In the genomic region with DNA sequence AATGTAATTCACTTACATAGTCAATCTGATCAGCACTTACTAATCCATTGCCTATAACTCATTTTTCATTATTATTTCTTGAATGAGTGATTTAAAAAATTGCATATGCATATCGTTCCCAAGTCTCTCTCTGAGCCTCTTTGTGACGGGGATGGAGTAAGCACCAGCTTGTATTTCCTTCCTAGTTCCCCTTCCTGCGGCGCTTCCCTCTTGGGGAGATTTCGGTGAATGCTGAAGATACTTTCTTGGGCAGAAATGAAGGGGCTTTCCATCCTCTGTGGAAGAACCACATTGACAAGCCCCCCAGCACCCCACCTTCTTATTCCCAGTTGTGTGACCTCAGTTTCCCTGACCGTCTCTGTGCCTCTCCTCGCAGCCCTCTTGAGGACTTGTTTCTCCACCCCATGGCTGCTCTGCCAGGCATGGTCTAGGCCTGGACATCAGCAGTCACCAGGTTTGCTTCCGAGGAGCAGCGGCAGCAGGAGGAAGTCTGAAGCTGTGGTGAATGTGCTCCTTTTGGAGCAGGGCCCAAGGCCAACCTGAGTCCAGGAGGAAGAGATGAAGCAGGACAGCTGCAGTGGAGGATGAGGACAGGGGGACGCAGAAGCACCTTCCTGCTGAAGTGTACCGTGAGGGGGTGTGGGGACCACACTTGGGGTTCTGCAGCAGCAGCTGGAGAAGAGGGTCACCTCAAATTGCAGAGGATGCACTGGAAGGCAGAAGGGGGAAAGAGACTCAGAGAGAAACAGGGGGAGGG, we compare ENCODE assay signal across 13 cellular contexts.
A peak's percentile ranks its signal among the peaks of the same experiment; 100 is the strongest.
DNase-seq lines count a peak whose midpoint lies in the region; ATAC-seq and TF ChIP-seq lines count a peak whose summit lies in the region.
"Had no signal": no experiment of that assay in that cellular context is flagged by ENCODE, and none has a peak within 500 bp of the region (broad histone marks: within the 10 kb centered on the region; RNA-seq: fewer than 3 reads in every experiment).

No MANE protein-coding gene starts in this region.

- intact Hi-C loops in natural killer cell (cut with micrococcal nuclease): loop anchor here (10.0 kb wide), 3 partner anchors 85 to 185 kb away; a partner anchor contains a TSS

- 86% methylated on average over 11 of the region's 11 CpGs for WGBS in urinary bladder

- H3K4me1 ChIP-seq in duodenal mucosa (ENCODE audit: control insufficient read depth in 1 of 2, insufficient read depth in 2 of 2, low read length in 2 of 2): peaks cover 58 to 68% of the 10 kb centered on the region in 2 donors
- peaks cover 2% of the 10 kb centered on the region for H3K4me1 ChIP-seq in urinary bladder (ENCODE audit: insufficient read depth)

- peak overlapping the region; percentile 21 to 36 for H3K9ac ChIP-seq in duodenal mucosa (ENCODE audit: low read depth in 1 of 2, low read length in 2 of 2)

- no peaks in the 10 kb centered on the region for H3K36me3 ChIP-seq in duodenal mucosa (ENCODE audit: control insufficient read depth in 1 of 2, insufficient read depth in 2 of 2, low read length in 2 of 2)
- H3K36me3 ChIP-seq in urinary bladder (ENCODE audit: insufficient read depth): no peaks in the 10 kb centered on the region

- peaks cover 57 to 61% of the 10 kb centered on the region in 2 donors for H3K4me1 Mint-ChIP-seq in natural killer cell
- peaks cover 53 to 57% of the 10 kb centered on the region in 2 donors for H3K4me1 Mint-ChIP-seq in natural killer cell treated with Interleukin-12 subunit alpha and Interleukin-12 subunit beta and Interleukin-15 and Interleukin-18, amount 100 ng/mL, for 72 hours (ENCODE audit: low read depth in 2 of 2)
- H3K4me1 Mint-ChIP-seq in nephron progenitor cell: peaks cover 43% of the 10 kb centered on the region
- peaks cover 5 to 20% (median 6%) of the 10 kb centered on the region in 3 donors for H3K4me1 Mint-ChIP-seq in T-cell

- no peaks in the 10 kb centered on the region for H3K27me3 Mint-ChIP-seq in natural killer cell (ENCODE audit: low read depth in 2 of 2)
- no peaks in the 10 kb centered on the region for H3K27me3 Mint-ChIP-seq in natural killer cell treated with Interleukin-12 subunit alpha and Interleukin-12 subunit beta and Interleukin-15 and Interleukin-18, amount 100 ng/mL, for 72 hours
- H3K27me3 Mint-ChIP-seq in nephron progenitor cell (ENCODE audit: low read depth, poor library complexity): peaks cover 8% of the 10 kb centered on the region
- H3K27me3 Mint-ChIP-seq in T-cell: peaks cover 3 to 4% of the 10 kb centered on the region in 2 donors

- H3K27ac ChIP-seq in duodenal mucosa (ENCODE audit: low read depth, low read length): peak overlapping the region; percentile 79
- peak overlapping the region; percentile 75 for H3K27ac ChIP-seq in urinary bladder (ENCODE audit: low read depth)

- no peak for TF ChIP-seq CTCF in natural killer cell (IDR thresholded peaks at IDR 0.05)
- TF ChIP-seq CTCF in nephron progenitor cell (IDR thresholded peaks at IDR 0.05): no peak

- H3K4me3 Mint-ChIP-seq in natural killer cell: peak overlapping the region; percentile 56
- no peak overlapping the region for H3K4me3 Mint-ChIP-seq in natural killer cell treated with Interleukin-12 subunit alpha and Interleukin-12 subunit beta and Interleukin-15 and Interleukin-18, amount 100 ng/mL, for 72 hours
- no peak overlapping the region for H3K4me3 Mint-ChIP-seq in nephron progenitor cell
- no peak overlapping the region for H3K4me3 Mint-ChIP-seq in T-cell
- H3K4me3 Mint-ChIP-seq: activated CD8-positive, alpha-beta T cell treated with anti-CD3 and anti-CD28 coated beads, Interleukin-2, amount 10 ng/mL, durations not matched to agents 7 days and 5 days had no signal

- H3K36me3 Mint-ChIP-seq in natural killer cell (no peaks in the 10 kb centered on the region), nephron progenitor cell (ENCODE audit: low read depth) (no peaks in the 10 kb centered on the region), T-cell (no peaks in the 10 kb centered on the region)
- no peaks in the 10 kb centered on the region for H3K36me3 Mint-ChIP-seq in natural killer cell treated with Interleukin-12 subunit alpha and Interleukin-12 subunit beta and Interleukin-15 and Interleukin-18, amount 100 ng/mL, for 72 hours

- H3K27ac Mint-ChIP-seq in natural killer cell (peak overlapping the region in 1 of 2 donors; percentile 89), nephron progenitor cell (peak overlapping the region; percentile 60), T-cell (no peak overlapping the region)
- H3K27ac Mint-ChIP-seq in natural killer cell treated with Interleukin-12 subunit alpha and Interleukin-12 subunit beta and Interleukin-15 and Interleukin-18, amount 100 ng/mL, for 72 hours: peak overlapping the region in 1 of 2 donors; percentile 74
- H3K27ac Mint-ChIP-seq: activated CD8-positive, alpha-beta T cell treated with anti-CD3 and anti-CD28 coated beads, Interleukin-2, amount 10 ng/mL, durations not matched to agents 7 days and 5 days had no signal

- no peak for DNase-seq in natural killer cell
- no peak for DNase-seq in natural killer cell treated with Interleukin-12 subunit alpha and Interleukin-12 subunit beta and Interleukin-15 and Interleukin-18, amount 100 ng/mL, for 72 hours (ENCODE audit: low spot score)
- no peak for DNase-seq in nephron progenitor cell
- DNase-seq in D341Med (ENCODE audit: low spot score): no peak
- DNase-seq in T-cell: no peak
- DNase-seq: activated CD8-positive, alpha-beta T cell treated with anti-CD3 and anti-CD28 coated beads, Interleukin-2, amount 10 ng/mL, durations not matched to agents 7 days and 5 days; DMS153; effector memory CD4-positive, alpha-beta T cell; NCI-H1436 treated with DMSO at 0.1 percent for 48 hours; stimulated activated CD4-positive, alpha-beta T cell treated with anti-CD3 and anti-CD28 coated beads, Interleukin-12 subunit alpha, Interleukin-12 subunit beta, amount 100 ng/mL, for 4 hours had no signal

- H3K27me3 ChIP-seq in duodenal mucosa (ENCODE audit: control insufficient read depth in 1 of 2, insufficient read depth in 2 of 2, low read length in 2 of 2): no peaks in the 10 kb centered on the region

- H3K9me3 ChIP-seq in duodenal mucosa (ENCODE audit: control insufficient read depth in 1 of 2, low read length in 2 of 2): no peaks in the 10 kb centered on the region

- POLR2A ChIA-PET in T-cell (lab: Charles Lee): no interaction called here

- CTCF ChIA-PET in T-cell (lab: Charles Lee): no interaction called here

- ATAC-seq in natural killer cell (no peak), GM19452 (IDR thresholded peaks at IDR 0.05; ENCODE audit: unreplicated experiment) (no peak), T-cell (replicated peaks in 1 of 4) (no peak)
- no peak for ATAC-seq in natural killer cell treated with Interleukin-12 subunit alpha and Interleukin-12 subunit beta and Interleukin-15 and Interleukin-18, amount 100 ng/mL, for 72 hours
- ATAC-seq: activated CD8-positive, alpha-beta T cell treated with anti-CD3 and anti-CD28 coated beads, Interleukin-2, amount 10 ng/mL, durations not matched to agents 7 days and 5 days had no signal

- H3K9me3 Mint-ChIP-seq in natural killer cell: no peaks in the 10 kb centered on the region
- H3K9me3 Mint-ChIP-seq in natural killer cell treated with Interleukin-12 subunit alpha and Interleukin-12 subunit beta and Interleukin-15 and Interleukin-18, amount 100 ng/mL, for 72 hours: no peaks in the 10 kb centered on the region
- H3K9me3 Mint-ChIP-seq in nephron progenitor cell: no peaks in the 10 kb centered on the region
- H3K9me3 Mint-ChIP-seq in T-cell: no peaks in the 10 kb centered on the region

- H3K4me3 ChIP-seq in duodenal mucosa (ENCODE audit: low read depth in 1 of 2, low read length in 2 of 2) (peak overlapping the region; percentile 2 to 22), urinary bladder (ENCODE audit: low read depth, low read length) (no peak overlapping the region)
